ENCODE assay signal across 16 cellular contexts in the genomic region with DNA sequence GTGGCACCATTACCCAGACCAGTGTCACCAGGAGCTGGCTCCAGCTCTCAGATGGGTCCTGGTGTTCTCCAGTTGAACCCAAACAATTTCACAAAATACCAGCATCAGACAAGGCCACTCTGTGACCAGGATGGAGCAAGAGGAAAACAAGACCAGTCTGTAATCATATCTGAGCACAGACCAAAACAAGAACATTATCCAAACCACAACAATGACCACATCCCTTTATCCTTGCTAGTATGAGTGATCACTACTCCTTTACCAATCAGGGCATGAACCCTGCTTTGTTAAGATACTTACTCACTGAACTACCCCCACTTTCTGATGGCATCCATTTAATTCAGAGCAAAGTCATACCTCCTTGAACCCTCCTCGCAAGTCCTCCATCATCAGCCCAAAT.
DNase-seq lines count a peak whose midpoint lies in the region; ATAC-seq and TF ChIP-seq lines count a peak whose summit lies in the region.
"Had no signal": no experiment of that assay in that cellular context is flagged by ENCODE, and none has a peak within 500 bp of the region (broad histone marks: within the 10 kb centered on the region; RNA-seq: fewer than 3 reads in every experiment).

No MANE protein-coding gene starts in this region.

- no peaks in the 10 kb centered on the region for H3K36me3 ChIP-seq in neural progenitor cell
- H3K36me3 ChIP-seq: BLaER1, cardiac muscle cell, SJCRH30 had no signal

- no peak overlapping the region for H3K4me2 ChIP-seq in neural progenitor cell
- H3K4me2 ChIP-seq: BLaER1 had no signal

- H3K27ac Mint-ChIP-seq in activated T-helper 17 cell treated with anti-CD3 and anti-CD28 coated beads, Interleukin-2, amount 50 U/mL, for 72 hours: no peak overlapping the region
- H3K27ac Mint-ChIP-seq in neural progenitor cell: no peak overlapping the region
- H3K27ac Mint-ChIP-seq in endothelial cell (ENCODE audit: unreplicated experiment): no peak overlapping the region
- H3K27ac Mint-ChIP-seq: WTC11 had no signal

- H3K9ac ChIP-seq in neural progenitor cell: no peak overlapping the region
- H3K9ac ChIP-seq: BLaER1 had no signal

- no peak for TF ChIP-seq CTCF in AG10803 (conservative IDR thresholded peaks at IDR 0.05; ENCODE audit: low read length)
- no peak for TF ChIP-seq CTCF in neural progenitor cell (IDR thresholded peaks at IDR 0.05)
- TF ChIP-seq CTCF in endothelial cell (IDR thresholded peaks at IDR 0.05; ENCODE audit: unreplicated experiment): no peak

- no peaks in the 10 kb centered on the region for H3K4me1 Mint-ChIP-seq in activated T-helper 17 cell treated with anti-CD3 and anti-CD28 coated beads, Interleukin-2, amount 50 U/mL, for 72 hours
- H3K4me1 Mint-ChIP-seq in neural progenitor cell (no peaks in the 10 kb centered on the region), endothelial cell (ENCODE audit: unreplicated experiment) (peaks cover 4% of the 10 kb centered on the region)
- H3K4me1 Mint-ChIP-seq: WTC11 had no signal

- peaks cover 13% of the 10 kb centered on the region for H3K27me3 Mint-ChIP-seq in activated T-helper 17 cell treated with anti-CD3 and anti-CD28 coated beads, Interleukin-2, amount 50 U/mL, for 72 hours
- H3K27me3 Mint-ChIP-seq in neural progenitor cell (ENCODE audit: insufficient read depth, low read depth) (no peaks in the 10 kb centered on the region), endothelial cell (ENCODE audit: unreplicated experiment) (peaks cover 9% of the 10 kb centered on the region)

- H3K4me1 ChIP-seq in neural progenitor cell: no peaks in the 10 kb centered on the region
- H3K4me1 ChIP-seq: BLaER1, SJCRH30 had no signal

- H3K4me3 Mint-ChIP-seq in activated T-helper 17 cell treated with anti-CD3 and anti-CD28 coated beads, Interleukin-2, amount 50 U/mL, for 72 hours: no peak overlapping the region
- H3K4me3 Mint-ChIP-seq in neural progenitor cell (no peak overlapping the region), endothelial cell (ENCODE audit: unreplicated experiment) (no peak overlapping the region)
- H3K4me3 Mint-ChIP-seq: WTC11 had no signal

- H2AFZ ChIP-seq in neural progenitor cell (replicated peaks): no peak overlapping the region

- no peaks in the 10 kb centered on the region for H4K20me1 ChIP-seq in neural progenitor cell (ENCODE audit: low read depth)
- H4K20me1 ChIP-seq: BLaER1 had no signal

- peak; percentile 56 for ATAC-seq in activated T-helper 17 cell treated with anti-CD3 and anti-CD28 coated beads, Interleukin-2, amount 50 U/mL, for 72 hours (replicated peaks)
- ATAC-seq: WTC11 had no signal

- H3K27me3 ChIP-seq in neural progenitor cell: no peaks in the 10 kb centered on the region
- H3K27me3 ChIP-seq: BLaER1, SJCRH30 had no signal

- no peaks in the 10 kb centered on the region for H3F3A ChIP-seq in neural progenitor cell (ENCODE audit: low read depth)

- H3K9me3 Mint-ChIP-seq in activated T-helper 17 cell treated with anti-CD3 and anti-CD28 coated beads, Interleukin-2, amount 50 U/mL, for 72 hours: no peaks in the 10 kb centered on the region
- H3K9me3 Mint-ChIP-seq in neural progenitor cell (no peaks in the 10 kb centered on the region), endothelial cell (ENCODE audit: unreplicated experiment) (no peaks in the 10 kb centered on the region)
- H3K9me3 Mint-ChIP-seq: WTC11 had no signal

- DNase-seq in AG10803 (ENCODE audit: low read depth) (peak; percentile 82), HT1080 (ENCODE audit: low read depth) (peak; percentile 76), iris pigment epithelial cell (ENCODE audit: low read depth) (peak; percentile 82), NCI-H510A treated with DMSO at 0.1 percent for 48 hours (lab: John Stamatoyannopoulos, UW) (no peak), neural progenitor cell (ENCODE audit: low spot score) (no peak), SHP77 treated with DMSO at 0.1 percent for 48 hours (lab: John Stamatoyannopoulos, UW) (no peak), endothelial cell (ENCODE audit: low spot score) (no peak)
- DNase-seq: activated T-cell treated with anti-CD3 and anti-CD28 coated beads for 4 hours, mesendoderm, NCI-H1694, NCI-H774, SJCRH30 had no signal

- no peak overlapping the region for H3K4me3 ChIP-seq in AG10803 (ENCODE audit: low read length)
- no peak overlapping the region for H3K4me3 ChIP-seq in neural progenitor cell
- H3K4me3 ChIP-seq: BLaER1, cardiac muscle cell, SJCRH30 had no signal

- no peaks in the 10 kb centered on the region for H3K36me3 Mint-ChIP-seq in activated T-helper 17 cell treated with anti-CD3 and anti-CD28 coated beads, Interleukin-2, amount 50 U/mL, for 72 hours (ENCODE audit: low read depth)
- H3K36me3 Mint-ChIP-seq in neural progenitor cell: no peaks in the 10 kb centered on the region
- H3K36me3 Mint-ChIP-seq in endothelial cell (ENCODE audit: low read depth, unreplicated experiment): no peaks in the 10 kb centered on the region
- H3K36me3 Mint-ChIP-seq: WTC11 had no signal

- no peaks in the 10 kb centered on the region for H3K9me3 ChIP-seq in neural progenitor cell (ENCODE audit: low read depth)
- H3K9me3 ChIP-seq: BLaER1, SJCRH30 had no signal

- no peak overlapping the region for H3K27ac ChIP-seq in neural progenitor cell
- H3K27ac ChIP-seq: BLaER1, cardiac muscle cell, SJCRH30 had no signal

- H3K79me2 ChIP-seq in neural progenitor cell (ENCODE audit: low read depth): no peaks in the 10 kb centered on the region

Comparison
In these comparisons a context has a peak if more than half of its experiments do, and no peak if none do; other contexts are left out.
1. DNase-seq: peak in AG10803 (single experiment), HT1080 (single experiment) and iris pigment epithelial cell (single experiment); none in NCI-H510A treated with DMSO at 0.1 percent for 48 hours (single experiment), neural progenitor cell (single experiment), SHP77 treated with DMSO at 0.1 percent for 48 hours (single experiment) and endothelial cell (single experiment).